In the genomic region with DNA sequence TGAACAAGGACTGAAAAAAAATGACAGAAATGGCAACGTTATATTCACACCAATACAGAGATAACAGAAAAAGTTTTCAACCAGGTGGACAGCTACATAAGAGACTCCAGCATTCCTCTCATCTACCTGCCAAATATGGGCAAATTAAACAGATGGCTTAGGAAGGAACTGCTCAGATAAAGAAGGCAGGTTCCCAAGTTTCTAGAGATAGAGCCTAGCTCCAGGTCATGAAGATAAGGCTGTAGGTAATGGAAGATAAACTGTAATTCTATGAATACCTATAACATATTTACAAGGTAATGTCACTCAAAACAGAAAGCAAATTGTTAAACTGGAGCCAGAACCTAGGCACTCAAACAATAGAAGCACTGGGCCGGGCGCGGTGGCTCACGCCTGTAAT, we compare ENCODE assay signal across 1 cellular context.
TF ChIP-seq lines count a peak whose summit lies in the region.

No MANE protein-coding gene starts in this region.

TF ChIP-seq in WTC11, 78 proteins besides CTCF, POLR2A, EP300 and RAD21 (continued from another document):
- TF ChIP-seq AR (CRISPR knock-in tag; IDR thresholded peaks at IDR 0.05) = no peak
- no peak for TF ChIP-seq STAT6 (CRISPR knock-in tag; conservative IDR thresholded peaks at IDR 0.05; ENCODE audit: low read depth)
- TF ChIP-seq ZNF396 (CRISPR knock-in tag; IDR thresholded peaks at IDR 0.05; ENCODE audit: borderline replicate concordance) = no peak
- TF ChIP-seq, protein P1, sequence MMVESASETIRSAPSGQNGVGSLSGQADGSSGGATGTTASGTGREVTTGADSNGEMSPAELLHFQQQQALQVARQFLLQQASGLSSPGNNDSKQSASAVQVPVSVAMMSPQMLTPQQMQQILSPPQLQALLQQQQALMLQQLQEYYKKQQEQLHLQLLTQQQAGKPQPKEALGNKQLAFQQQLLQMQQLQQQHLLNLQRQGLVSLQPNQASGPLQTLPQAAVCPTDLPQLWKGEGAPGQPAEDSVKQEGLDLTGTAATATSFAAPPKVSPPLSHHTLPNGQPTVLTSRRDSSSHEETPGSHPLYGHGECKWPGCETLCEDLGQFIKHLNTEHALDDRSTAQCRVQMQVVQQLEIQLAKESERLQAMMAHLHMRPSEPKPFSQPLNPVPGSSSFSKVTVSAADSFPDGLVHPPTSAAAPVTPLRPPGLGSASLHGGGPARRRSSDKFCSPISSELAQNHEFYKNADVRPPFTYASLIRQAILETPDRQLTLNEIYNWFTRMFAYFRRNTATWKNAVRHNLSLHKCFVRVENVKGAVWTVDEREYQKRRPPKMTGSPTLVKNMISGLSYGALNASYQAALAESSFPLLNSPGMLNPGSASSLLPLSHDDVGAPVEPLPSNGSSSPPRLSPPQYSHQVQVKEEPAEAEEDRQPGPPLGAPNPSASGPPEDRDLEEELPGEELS (CRISPR knock-in tag; IDR thresholded peaks at IDR 0.05) = no peak
- no peak for TF ChIP-seq ETV6 (CRISPR knock-in tag; IDR thresholded peaks at IDR 0.05)
- TF ChIP-seq TP53 (CRISPR knock-in tag; IDR thresholded peaks at IDR 0.05) = no peak
- TF ChIP-seq, protein P2, sequence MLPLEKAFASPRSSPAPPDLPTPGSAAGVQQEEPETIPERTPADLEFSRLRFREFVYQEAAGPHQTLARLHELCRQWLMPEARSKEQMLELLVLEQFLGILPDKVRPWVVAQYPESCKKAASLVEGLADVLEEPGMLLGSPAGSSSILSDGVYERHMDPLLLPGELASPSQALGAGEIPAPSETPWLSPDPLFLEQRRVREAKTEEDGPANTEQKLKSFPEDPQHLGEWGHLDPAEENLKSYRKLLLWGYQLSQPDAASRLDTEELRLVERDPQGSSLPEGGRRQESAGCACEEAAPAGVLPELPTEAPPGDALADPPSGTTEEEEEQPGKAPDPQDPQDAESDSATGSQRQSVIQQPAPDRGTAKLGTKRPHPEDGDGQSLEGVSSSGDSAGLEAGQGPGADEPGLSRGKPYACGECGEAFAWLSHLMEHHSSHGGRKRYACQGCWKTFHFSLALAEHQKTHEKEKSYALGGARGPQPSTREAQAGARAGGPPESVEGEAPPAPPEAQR (CRISPR knock-in tag; IDR thresholded peaks at IDR 0.05) = no peak
- TF ChIP-seq ZNF532 (CRISPR knock-in tag; IDR thresholded peaks at IDR 0.05; ENCODE audit: borderline replicate concordance) = no peak
- no peak for TF ChIP-seq ZNF317 (CRISPR knock-in tag; IDR thresholded peaks at IDR 0.05; ENCODE audit: borderline replicate concordance, low read depth)
- TF ChIP-seq, protein P3, sequence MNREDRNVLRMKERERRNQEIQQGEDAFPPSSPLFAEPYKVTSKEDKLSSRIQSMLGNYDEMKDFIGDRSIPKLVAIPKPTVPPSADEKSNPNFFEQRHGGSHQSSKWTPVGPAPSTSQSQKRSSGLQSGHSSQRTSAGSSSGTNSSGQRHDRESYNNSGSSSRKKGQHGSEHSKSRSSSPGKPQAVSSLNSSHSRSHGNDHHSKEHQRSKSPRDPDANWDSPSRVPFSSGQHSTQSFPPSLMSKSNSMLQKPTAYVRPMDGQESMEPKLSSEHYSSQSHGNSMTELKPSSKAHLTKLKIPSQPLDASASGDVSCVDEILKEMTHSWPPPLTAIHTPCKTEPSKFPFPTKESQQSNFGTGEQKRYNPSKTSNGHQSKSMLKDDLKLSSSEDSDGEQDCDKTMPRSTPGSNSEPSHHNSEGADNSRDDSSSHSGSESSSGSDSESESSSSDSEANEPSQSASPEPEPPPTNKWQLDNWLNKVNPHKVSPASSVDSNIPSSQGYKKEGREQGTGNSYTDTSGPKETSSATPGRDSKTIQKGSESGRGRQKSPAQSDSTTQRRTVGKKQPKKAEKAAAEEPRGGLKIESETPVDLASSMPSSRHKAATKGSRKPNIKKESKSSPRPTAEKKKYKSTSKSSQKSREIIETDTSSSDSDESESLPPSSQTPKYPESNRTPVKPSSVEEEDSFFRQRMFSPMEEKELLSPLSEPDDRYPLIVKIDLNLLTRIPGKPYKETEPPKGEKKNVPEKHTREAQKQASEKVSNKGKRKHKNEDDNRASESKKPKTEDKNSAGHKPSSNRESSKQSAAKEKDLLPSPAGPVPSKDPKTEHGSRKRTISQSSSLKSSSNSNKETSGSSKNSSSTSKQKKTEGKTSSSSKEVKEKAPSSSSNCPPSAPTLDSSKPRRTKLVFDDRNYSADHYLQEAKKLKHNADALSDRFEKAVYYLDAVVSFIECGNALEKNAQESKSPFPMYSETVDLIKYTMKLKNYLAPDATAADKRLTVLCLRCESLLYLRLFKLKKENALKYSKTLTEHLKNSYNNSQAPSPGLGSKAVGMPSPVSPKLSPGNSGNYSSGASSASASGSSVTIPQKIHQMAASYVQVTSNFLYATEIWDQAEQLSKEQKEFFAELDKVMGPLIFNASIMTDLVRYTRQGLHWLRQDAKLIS (CRISPR knock-in tag; IDR thresholded peaks at IDR 0.05; ENCODE audit: borderline replicate concordance) = no peak
- TF ChIP-seq ATF2 (CRISPR knock-in tag; IDR thresholded peaks at IDR 0.05; ENCODE audit: borderline replicate concordance, low read depth) = no peak
- no peak for TF ChIP-seq CBFB (CRISPR knock-in tag; IDR thresholded peaks at IDR 0.05; ENCODE audit: low read depth)
- TF ChIP-seq ATF1 (CRISPR knock-in tag; IDR thresholded peaks at IDR 0.05) = no peak
